Comparison of ENCODE assay signal across 12 cellular contexts in the genomic region with DNA sequence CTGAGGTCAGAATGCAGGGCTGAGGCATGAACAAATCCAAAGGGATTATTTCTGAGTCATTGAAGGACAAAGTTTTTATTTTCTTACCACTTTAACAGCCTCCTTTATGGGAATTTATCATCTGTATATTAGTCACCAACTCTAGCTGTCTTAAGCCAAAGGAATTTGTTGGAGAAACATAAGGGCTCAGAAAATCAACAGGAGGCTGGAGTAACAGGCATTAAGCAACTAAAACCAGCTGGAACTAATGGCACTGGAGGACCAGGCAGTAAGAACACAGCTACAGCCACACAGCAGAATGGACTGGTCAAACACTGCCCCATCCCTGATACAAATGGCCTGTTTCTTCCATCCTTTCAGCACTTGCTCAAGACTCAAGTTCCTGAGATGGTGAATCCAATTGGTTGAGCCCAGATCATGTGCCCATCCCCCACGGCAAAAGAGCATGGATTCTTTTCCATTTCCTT.
DNase-seq lines count a peak whose midpoint lies in the region; FAIRE-seq and TF ChIP-seq lines count a peak whose summit lies in the region.
"Had no signal": no experiment of that assay in that cellular context is flagged by ENCODE, and none has a peak within 500 bp of the region (broad histone marks: within the 10 kb centered on the region; RNA-seq: fewer than 3 reads in every experiment).

No MANE protein-coding gene starts in this region.

- H3K4me1 Mint-ChIP-seq in activated CD4-positive, alpha-beta memory T cell treated with anti-CD3 and anti-CD28 coated beads, Interleukin-2, amount 10 ng/mL, durations not matched to agents 7 days and 5 days: peaks cover 12% of the 10 kb centered on the region

- H3K4me3 ChIP-seq in HFF-Myc (replicated peaks; ENCODE audit: low read depth, low read length) (no peak overlapping the region), ascending aorta (no peak overlapping the region)

- peaks cover 0 to 27% of the 10 kb centered on the region in 2 donors for H3K4me1 ChIP-seq in ascending aorta

- no peaks in the 10 kb centered on the region for H3K36me3 ChIP-seq in ascending aorta

- FAIRE-seq in urothelium cell line (lab: Jason Lieb, UNC): no peak

- no peaks in the 10 kb centered on the region for H3K9me3 ChIP-seq in ascending aorta

- intact Hi-C loops in ascending aorta (cut with DNase I): loop anchor here (2.0 to 10.0 kb wide), 3 partner anchors 66 to 276 kb away; a partner anchor contains a TSS

- CTCF ChIA-PET in activated CD4-positive, alpha-beta memory T cell treated with anti-CD3 and anti-CD28 coated beads, Interleukin-2, amount 10 ng/mL, durations not matched to agents 7 days and 5 days (lab: Charles Lee): interaction anchor here (0.8 kb wide), 1 partner anchor 39 kb away, joined by 3 read pairs; no protein-coding TSS in a partner anchor

- H3K27me3 ChIP-seq in ascending aorta: no peaks in the 10 kb centered on the region

- H3K27ac ChIP-seq in ascending aorta: peak overlapping the region; percentile 58 to 65

- TF ChIP-seq CTCF in HFF-Myc (IDR thresholded peaks at IDR 0.05; ENCODE audit: low read depth, low read length, missing control alignments) (no peak), ascending aorta (IDR thresholded peaks at IDR 0.05) (no peak)

- H3K9me3 Mint-ChIP-seq in activated CD4-positive, alpha-beta memory T cell treated with anti-CD3 and anti-CD28 coated beads, Interleukin-2, amount 10 ng/mL, durations not matched to agents 7 days and 5 days: peaks cover 2% of the 10 kb centered on the region
- H3K9me3 Mint-ChIP-seq: neural crest cell had no signal

- peaks cover under 1% of the 10 kb centered on the region for H3K27me3 Mint-ChIP-seq in activated CD4-positive, alpha-beta memory T cell treated with anti-CD3 and anti-CD28 coated beads, Interleukin-2, amount 10 ng/mL, durations not matched to agents 7 days and 5 days

- DNase-seq in HFF-Myc (ENCODE audit: extremely low read depth, low read depth): peak; percentile 91
- peak in 1 of 2 donors; percentile 72 for DNase-seq in ascending aorta (ENCODE audit: low spot score in 2 of 2)
- peak; percentile 82 for DNase-seq in glomerular visceral epithelial cell (ENCODE audit: extremely low spot score)
- DNase-seq in urothelium cell line (ENCODE audit: low spot score): peak; percentile 21
- no peak for DNase-seq in iPS-NIHi11 (ENCODE audit: low spot score)
- DNase-seq in NCI-H510A treated with DMSO at 0.1 percent for 48 hours (lab: John Stamatoyannopoulos, UW): no peak
- no peak for DNase-seq in activated CD4-positive, alpha-beta memory T cell treated with anti-CD3 and anti-CD28 coated beads, Interleukin-2, amount 10 ng/mL, durations not matched to agents 7 days and 5 days
- DNase-seq in SKM-1 (lab: John Stamatoyannopoulos, UW; ENCODE audit: unreplicated experiment): no peak
- DNase-seq: anterior cingulate cortex; GDM1; stimulated activated CD4-positive, alpha-beta T cell treated with anti-CD3 and anti-CD28 coated beads, Interleukin-1b, Interleukin-23, amount 100 ng/mL, for 48 hours had no signal

- H3K4me3 Mint-ChIP-seq in activated CD4-positive, alpha-beta memory T cell treated with anti-CD3 and anti-CD28 coated beads, Interleukin-2, amount 10 ng/mL, durations not matched to agents 7 days and 5 days: no peak overlapping the region
- H3K4me3 Mint-ChIP-seq: neural crest cell had no signal

- peaks cover under 1% of the 10 kb centered on the region for H3K36me3 Mint-ChIP-seq in activated CD4-positive, alpha-beta memory T cell treated with anti-CD3 and anti-CD28 coated beads, Interleukin-2, amount 10 ng/mL, durations not matched to agents 7 days and 5 days (ENCODE audit: low read depth)

- POLR2A ChIA-PET in activated CD4-positive, alpha-beta memory T cell treated with anti-CD3 and anti-CD28 coated beads, Interleukin-2, amount 10 ng/mL, durations not matched to agents 7 days and 5 days (lab: Charles Lee): no interaction called here

- no peak overlapping the region for H3K27ac Mint-ChIP-seq in activated CD4-positive, alpha-beta memory T cell treated with anti-CD3 and anti-CD28 coated beads, Interleukin-2, amount 10 ng/mL, durations not matched to agents 7 days and 5 days

Comparison
In these comparisons a context has a peak if more than half of its experiments do, and no peak if none do; other contexts are left out.
1. DNase-seq: peak in HFF-Myc (single experiment), glomerular visceral epithelial cell (single experiment) and urothelium cell line (single experiment); none in iPS-NIHi11 (single experiment), NCI-H510A treated with DMSO at 0.1 percent for 48 hours (single experiment), activated CD4-positive, alpha-beta memory T cell treated with anti-CD3 and anti-CD28 coated beads, Interleukin-2, amount 10 ng/mL, durations not matched to agents 7 days and 5 days (single experiment) and SKM-1 (single experiment).